In the genomic region with DNA sequence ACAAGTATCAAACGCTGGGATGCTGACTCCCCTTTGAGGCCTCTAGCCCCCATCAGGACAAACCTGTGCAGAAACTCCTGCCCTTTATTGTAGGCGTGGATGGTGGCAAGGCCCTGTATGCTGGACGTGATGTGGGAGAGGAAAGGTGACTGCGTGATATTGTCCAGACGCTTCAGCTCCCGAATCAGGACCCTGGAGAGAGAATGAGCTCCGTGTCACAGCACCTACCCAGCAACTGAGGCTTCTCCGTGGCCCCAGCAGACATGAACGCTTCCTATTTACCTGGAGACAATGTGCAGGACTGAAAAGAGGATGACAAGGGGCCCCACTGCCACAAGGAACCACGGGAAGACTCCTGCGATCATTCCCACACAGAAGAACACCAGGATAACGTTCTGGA, we compare ENCODE assay signal across 7 cellular contexts.
"Had no signal": no experiment of that assay in that cellular context is flagged by ENCODE, and none has a peak within 500 bp of the region (broad histone marks: within the 10 kb centered on the region; RNA-seq: fewer than 3 reads in every experiment).

No MANE protein-coding gene starts in this region.

- H3K9ac ChIP-seq: KMS-11 had no signal

- H3K4me3 ChIP-seq: HAP-1 had no signal

- H3K4me2 ChIP-seq: KMS-11 had no signal

- H3K27ac ChIP-seq: KMS-11 had no signal

- DNase-seq: GOT3, H7, HFFc6, IMR-90, KBM-7 had no signal

- H3K9me3 ChIP-seq: HAP-1 had no signal
